ENCODE assay signal across 17 cellular contexts in the genomic region with DNA sequence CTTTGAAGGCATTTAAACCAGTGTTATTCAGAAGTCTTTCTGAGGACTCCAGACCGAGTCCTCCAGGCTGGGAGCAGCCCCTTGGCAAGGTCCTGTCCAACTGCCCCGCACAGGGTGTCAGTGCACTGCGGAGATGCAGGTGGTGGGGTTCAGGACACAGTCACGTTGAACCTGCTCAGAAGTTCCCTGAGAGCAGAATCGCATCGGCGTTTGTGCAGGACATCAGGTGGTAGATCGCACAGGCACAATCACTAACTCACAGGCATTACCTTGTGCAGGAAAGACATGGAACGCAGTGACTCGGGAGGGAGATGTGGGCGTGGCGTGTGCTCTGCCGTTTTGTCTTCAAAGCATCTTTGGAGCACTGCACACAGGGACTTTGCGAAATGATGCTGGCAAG. TPM values are rescaled to one million over a fixed set of nuclear protein-coding genes. Genes with fewer than 3 reads are reported as not detected.
DNase-seq lines count a peak whose midpoint lies in the region; ATAC-seq and TF ChIP-seq lines count a peak whose summit lies in the region.
"Had no signal": no experiment of that assay in that cellular context is flagged by ENCODE, and none has a peak within 500 bp of the region (broad histone marks: within the 10 kb centered on the region; RNA-seq: fewer than 3 reads in every experiment).

No MANE protein-coding gene starts in this region.

- TF ChIP-seq CTCF in natural killer cell (IDR thresholded peaks at IDR 0.05) (no peak), mucosa of descending colon (IDR thresholded peaks at IDR 0.05) (no peak)

- no peaks in the 10 kb centered on the region for H3K27me3 Mint-ChIP-seq in natural killer cell treated with Interleukin-12 subunit alpha and Interleukin-12 subunit beta and Interleukin-15 and Interleukin-18, amount 100 ng/mL, for 72 hours
- H3K27me3 Mint-ChIP-seq in natural killer cell (ENCODE audit: low read depth in 2 of 2) = no peaks in the 10 kb centered on the region

- H3K9me3 ChIP-seq in mucosa of descending colon = no peaks in the 10 kb centered on the region
- H3K9me3 ChIP-seq: BLaER1, HAP-1 had no signal

- H3K9me3 Mint-ChIP-seq in natural killer cell treated with Interleukin-12 subunit alpha and Interleukin-12 subunit beta and Interleukin-15 and Interleukin-18, amount 100 ng/mL, for 72 hours = no peaks in the 10 kb centered on the region
- H3K9me3 Mint-ChIP-seq in natural killer cell = no peaks in the 10 kb centered on the region
- H3K9me3 Mint-ChIP-seq: CD8-positive, alpha-beta memory T cell had no signal

- no peak overlapping the region for H3K4me3 Mint-ChIP-seq in natural killer cell treated with Interleukin-12 subunit alpha and Interleukin-12 subunit beta and Interleukin-15 and Interleukin-18, amount 100 ng/mL, for 72 hours
- H3K4me3 Mint-ChIP-seq in natural killer cell = no peak overlapping the region
- H3K4me3 Mint-ChIP-seq: CD8-positive, alpha-beta memory T cell had no signal

- peaks cover 6% of the 10 kb centered on the region for H3K36me3 ChIP-seq in mucosa of descending colon (ENCODE audit: low read depth)

- peaks cover 0 to 3% of the 10 kb centered on the region in 2 donors for H3K4me1 Mint-ChIP-seq in natural killer cell treated with Interleukin-12 subunit alpha and Interleukin-12 subunit beta and Interleukin-15 and Interleukin-18, amount 100 ng/mL, for 72 hours (ENCODE audit: low read depth in 2 of 2)
- H3K4me1 Mint-ChIP-seq in natural killer cell = no peaks in the 10 kb centered on the region

- intact Hi-C loops in natural killer cell (cut with micrococcal nuclease) (no loop called here), posterior vena cava (cut with DNase I) (no loop called here), mucosa of descending colon (cut with DNase I, micrococcal nuclease) (no loop called here)

- no peak overlapping the region for H3K4me3 ChIP-seq in mucosa of descending colon
- H3K4me3 ChIP-seq: BLaER1, HAP-1 had no signal

- DNase-seq in activated CD8-positive, alpha-beta memory T cell treated with anti-CD3 and anti-CD28 coated beads, Interleukin-2, amount 50 U/mL, for 48 hours = peak; percentile 34
- DNase-seq in activated CD8-positive, alpha-beta memory T cell treated with anti-CD3 and anti-CD28 coated beads, Interleukin-2, amount 50 U/mL, for 4 hours = no peak
- peak; percentile 54 for DNase-seq in natural killer cell treated with Interleukin-12 subunit alpha and Interleukin-12 subunit beta and Interleukin-15 and Interleukin-18, amount 100 ng/mL, for 72 hours (ENCODE audit: low spot score)
- DNase-seq in natural killer cell (no peak), posterior vena cava (ENCODE audit: low spot score) (peak; percentile 52), mucosa of descending colon (no peak), CD1c-positive myeloid dendritic cell (ENCODE audit: extremely low spot score) (no peak)
- DNase-seq: CD8-positive, alpha-beta memory T cell; DMS79; NCI-H1105 treated with DMSO at 0.1 percent for 48 hours; NCI-H187; NCI-H345; NCI-H69 had no signal

- ATAC-seq in natural killer cell treated with Interleukin-12 subunit alpha and Interleukin-12 subunit beta and Interleukin-15 and Interleukin-18, amount 100 ng/mL, for 72 hours = no peak
- no peak for ATAC-seq in natural killer cell
- ATAC-seq in mucosa of descending colon = no peak
- ATAC-seq in GM19455 (IDR thresholded peaks at IDR 0.05; ENCODE audit: unreplicated experiment) = no peak

- peaks cover 17% of the 10 kb centered on the region for H3K36me3 Mint-ChIP-seq in natural killer cell treated with Interleukin-12 subunit alpha and Interleukin-12 subunit beta and Interleukin-15 and Interleukin-18, amount 100 ng/mL, for 72 hours
- no peaks in the 10 kb centered on the region for H3K36me3 Mint-ChIP-seq in natural killer cell

- H3K4me1 ChIP-seq in mucosa of descending colon (ENCODE audit: low read depth) = no peaks in the 10 kb centered on the region
- H3K4me1 ChIP-seq: BLaER1, HAP-1 had no signal

- H3K27ac Mint-ChIP-seq in natural killer cell treated with Interleukin-12 subunit alpha and Interleukin-12 subunit beta and Interleukin-15 and Interleukin-18, amount 100 ng/mL, for 72 hours = no peak overlapping the region
- H3K27ac Mint-ChIP-seq in natural killer cell = no peak overlapping the region
- H3K27ac Mint-ChIP-seq: CD8-positive, alpha-beta memory T cell had no signal

RNA-seq across cellular contexts. Expression of a gene that starts 10.4 kb away (rescaled TPM):
- 100 to 1,000 TPM; 117 to 131 TPM for total RNA-seq in natural killer cell treated with Interleukin-12 subunit alpha and Interleukin-12 subunit beta and Interleukin-15 and Interleukin-18, amount 100 ng/mL, for 72 hours
- total RNA-seq in natural killer cell = 10 to 100 TPM; 51.5 to 76.5 (median 53.5) TPM
- 100 to 1,000 TPM in 1 of 2 donors, 10 to 100 TPM in 1; 93.3 to 127 TPM for total RNA-seq in posterior vena cava
- 100 to 1,000 TPM in 1 of 3 donors, 10 to 100 TPM in 2; 83.9 to 129 (median 94.3) TPM for total RNA-seq in mucosa of descending colon

RNA-seq across cellular contexts. Expression of a gene that starts 14.7 kb away (rescaled TPM):
- total RNA-seq in natural killer cell treated with Interleukin-12 subunit alpha and Interleukin-12 subunit beta and Interleukin-15 and Interleukin-18, amount 100 ng/mL, for 72 hours = not detected
- total RNA-seq in natural killer cell = not detected
- total RNA-seq in posterior vena cava = not detected
- total RNA-seq in mucosa of descending colon = not detected
- total RNA-seq: CD8-positive, alpha-beta memory T cell; OCI-LY7 had no signal

Comparison
In these comparisons a context has a peak if more than half of its experiments do, and no peak if none do; other contexts are left out.
1. DNase-seq: peak in activated CD8-positive, alpha-beta memory T cell treated with anti-CD3 and anti-CD28 coated beads, Interleukin-2, amount 50 U/mL, for 48 hours (single experiment), natural killer cell treated with Interleukin-12 subunit alpha and Interleukin-12 subunit beta and Interleukin-15 and Interleukin-18, amount 100 ng/mL, for 72 hours (single experiment) and posterior vena cava (single experiment); none in activated CD8-positive, alpha-beta memory T cell treated with anti-CD3 and anti-CD28 coated beads, Interleukin-2, amount 50 U/mL, for 4 hours (single experiment), natural killer cell (single experiment), mucosa of descending colon (0 of 3) and CD1c-positive myeloid dendritic cell (single experiment).